Comparison of ENCODE assay signal across 24 cellular contexts in genomic region chr5:74113987-74114386, GRCh38.
"Had no signal": no experiment of that assay in that cellular context is flagged by ENCODE, and none has a peak within 500 bp of the region (broad histone marks: within the 10 kb centered on the region; RNA-seq: fewer than 3 reads in every experiment).

No MANE protein-coding gene starts in this region.

- DNase-seq: colonic mucosa; effector CD8-positive, alpha-beta T cell; endodermal cell; foreskin fibroblast; glutamatergic neuron; heart right ventricle; hippocampal formation; left cardiac atrium; left lung; mesenchymal stem cell; naive thymus-derived CD4-positive, alpha-beta T cell; nephron progenitor cell; pancreas; spleen; stimulated activated naive B cell treated with anti-CD40 and anti-IgM and Interleukin-4, amounts not matched to agents 10 μg/mL and 1 μg/mL and 100 μg/mL, for 72 hours; transverse colon; upper lobe of right lung; uterus had no signal

- H3K4me1 ChIP-seq: colonic mucosa, left lung, pancreas, right atrium auricular region, spleen, transverse colon, upper lobe of right lung, uterus had no signal

- ATAC-seq: esophagus mucosa; heart right ventricle; left cardiac atrium; left lung; naive thymus-derived CD4-positive, alpha-beta T cell; pancreas; stimulated activated naive B cell treated with anti-CD40 and anti-IgM and Interleukin-4, amounts not matched to agents 10 μg/mL and 1 μg/mL and 100 μg/mL, for 72 hours; upper lobe of right lung had no signal

- H3K4me3 ChIP-seq: colonic mucosa, heart right ventricle, left lung, pancreas, right atrium auricular region, skin epidermis, spleen, transverse colon, upper lobe of right lung, uterus had no signal

- H3K27ac ChIP-seq: colonic mucosa, epithelial cell of prostate, heart right ventricle, left lung, neutrophil, pancreas, right atrium auricular region, skin epidermis, spleen, transverse colon, upper lobe of right lung, uterus had no signal

- H3K27me3 ChIP-seq: colonic mucosa, heart right ventricle, left lung, neutrophil, pancreas, right atrium auricular region, spleen, transverse colon, upper lobe of right lung, uterus had no signal

- FAIRE-seq: islet of Langerhans, pancreas had no signal

- H3K9me3 ChIP-seq: colonic mucosa, left lung, neutrophil, pancreas, transverse colon, upper lobe of right lung had no signal

- H3K36me3 ChIP-seq: colonic mucosa, heart right ventricle, left lung, neutrophil, pancreas, right atrium auricular region, spleen, transverse colon, upper lobe of right lung, uterus had no signal
